10 cellular contexts compared by ENCODE assay signal in the genomic region with DNA sequence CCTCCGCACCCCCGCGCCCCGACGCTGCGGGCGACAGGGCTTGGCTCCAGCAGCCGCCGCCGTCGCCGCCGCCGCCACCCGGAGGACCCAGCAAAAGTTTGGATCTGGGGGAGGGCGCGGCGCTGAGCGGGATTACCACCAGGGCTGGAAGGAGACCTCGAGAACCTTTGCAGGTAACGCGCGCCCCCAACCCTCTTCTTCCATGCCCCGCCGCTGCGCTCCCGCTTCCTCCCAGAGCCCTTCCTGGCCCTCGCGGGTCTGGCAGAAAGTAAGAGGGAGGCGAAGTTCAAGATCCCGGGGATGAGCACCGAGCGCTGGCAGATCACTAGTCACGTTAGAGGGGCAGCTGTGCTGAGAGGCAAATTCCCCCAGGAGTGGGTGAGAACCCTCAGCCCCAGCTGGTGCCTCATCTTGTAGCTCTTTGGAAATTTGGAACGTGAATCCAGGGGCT. TPM values are rescaled to one million over a fixed set of nuclear protein-coding genes. Genes with fewer than 3 reads are reported as not detected.
DNase-seq lines count a peak whose midpoint lies in the region; ATAC-seq, FAIRE-seq and TF ChIP-seq lines count a peak whose summit lies in the region.
"Had no signal": no experiment of that assay in that cellular context is flagged by ENCODE, and none has a peak within 500 bp of the region (broad histone marks: within the 10 kb centered on the region; RNA-seq: fewer than 3 reads in every experiment).

No MANE protein-coding gene starts in this region.

- no peaks in the 10 kb centered on the region for H3K27me3 ChIP-seq in SJCRH30

- TF ChIP-seq CTCF in GM20000 (IDR thresholded peaks at IDR 0.05; ENCODE audit: extremely low read depth, missing control alignments) = no peak

- no peaks in the 10 kb centered on the region for H3K36me3 ChIP-seq in SJCRH30

- H3K27ac ChIP-seq in SJCRH30 = peak overlapping the region; percentile 89

- H3K4me1 ChIP-seq in SJCRH30 = peaks cover 10% of the 10 kb centered on the region

- H3K9me3 ChIP-seq in SJCRH30 (replicated peaks) = no peaks in the 10 kb centered on the region

- peak; percentile 28 for DNase-seq in GM20000 (ENCODE audit: low spot score)
- peak; percentile 64 to 73 for DNase-seq in SJCRH30
- DNase-seq in cardiac septum (ENCODE audit: low spot score) = peak; percentile 66
- peak; percentile 82 for DNase-seq in retina
- DNase-seq in RCC 7860 (ENCODE audit: low spot score) = no peak
- DNase-seq in H4 (ENCODE audit: low spot score) = no peak

- intact Hi-C loops in cardiac septum (cut with DNase I) = loop anchor here (10.0 kb wide), 1 partner anchor 339 kb away; no protein-coding TSS in a partner anchor

- no peak for FAIRE-seq in RCC 7860 (lab: Jason Lieb, UNC)
- FAIRE-seq: islet of Langerhans had no signal

- peak overlapping the region; percentile 96 for H3K4me3 ChIP-seq in SJCRH30

- ATAC-seq in GM19455 (IDR thresholded peaks at IDR 0.05; ENCODE audit: unreplicated experiment) (no peak), GM18511 (IDR thresholded peaks at IDR 0.05; ENCODE audit: unreplicated experiment) (no peak)

RNA-seq across cellular contexts. Expression of a gene that starts 3.9 kb away (rescaled TPM):
- 22.7 and 23.5 TPM in 2 replicates for total RNA-seq in SJCRH30 (2014; rRNA removed; shearing (Covaris generic))
- total RNA-seq in cardiac septum = 6.3 TPM
- total RNA-seq in H4 (2014; rRNA removed; shearing (Covaris generic)) = 9.8 and 13.7 TPM in 2 replicates
- total RNA-seq: T-helper 2 cell treated with Interferon-gamma antibody and Interleukin-4, amounts not matched to agents 100 ng/mL and 5 ng/mL, for 36 hours had no signal

Comparison
In these comparisons a context has a peak if more than half of its experiments do, and no peak if none do; other contexts are left out.
1. DNase-seq: peak in GM20000 (single experiment), SJCRH30 (2 of 2), cardiac septum (single experiment) and retina (single experiment); none in RCC 7860 (single experiment) and H4 (single experiment).